In genomic region chr19:3759482-3760254, GRCh38 we compare ENCODE assay signal across 1 cellular context.
A peak's percentile ranks its signal among the peaks of the same experiment; 100 is the strongest.
TF ChIP-seq lines count a peak whose summit lies in the region.

No MANE protein-coding gene starts in this region.

TF ChIP-seq in HEK293, 187 proteins besides CTCF, POLR2A, EP300 and RAD21 (continued from another document):
- TF ChIP-seq, protein P1, sequence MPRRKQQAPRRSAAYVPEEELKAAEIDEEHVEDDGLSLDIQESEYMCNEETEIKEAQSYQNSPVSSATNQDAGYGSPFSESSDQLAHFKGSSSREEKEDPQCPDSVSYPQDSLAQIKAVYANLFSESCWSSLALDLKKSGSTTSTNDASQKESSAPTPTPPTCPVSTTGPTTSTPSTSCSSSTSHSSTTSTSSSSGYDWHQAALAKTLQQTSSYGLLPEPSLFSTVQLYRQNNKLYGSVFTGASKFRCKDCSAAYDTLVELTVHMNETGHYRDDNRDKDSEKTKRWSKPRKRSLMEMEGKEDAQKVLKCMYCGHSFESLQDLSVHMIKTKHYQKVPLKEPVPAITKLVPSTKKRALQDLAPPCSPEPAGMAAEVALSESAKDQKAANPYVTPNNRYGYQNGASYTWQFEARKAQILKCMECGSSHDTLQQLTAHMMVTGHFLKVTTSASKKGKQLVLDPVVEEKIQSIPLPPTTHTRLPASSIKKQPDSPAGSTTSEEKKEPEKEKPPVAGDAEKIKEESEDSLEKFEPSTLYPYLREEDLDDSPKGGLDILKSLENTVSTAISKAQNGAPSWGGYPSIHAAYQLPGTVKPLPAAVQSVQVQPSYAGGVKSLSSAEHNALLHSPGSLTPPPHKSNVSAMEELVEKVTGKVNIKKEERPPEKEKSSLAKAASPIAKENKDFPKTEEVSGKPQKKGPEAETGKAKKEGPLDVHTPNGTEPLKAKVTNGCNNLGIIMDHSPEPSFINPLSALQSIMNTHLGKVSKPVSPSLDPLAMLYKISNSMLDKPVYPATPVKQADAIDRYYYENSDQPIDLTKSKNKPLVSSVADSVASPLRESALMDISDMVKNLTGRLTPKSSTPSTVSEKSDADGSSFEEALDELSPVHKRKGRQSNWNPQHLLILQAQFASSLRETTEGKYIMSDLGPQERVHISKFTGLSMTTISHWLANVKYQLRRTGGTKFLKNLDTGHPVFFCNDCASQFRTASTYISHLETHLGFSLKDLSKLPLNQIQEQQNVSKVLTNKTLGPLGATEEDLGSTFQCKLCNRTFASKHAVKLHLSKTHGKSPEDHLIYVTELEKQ (tag by site-specific recombination; IDR thresholded peaks at IDR 0.05; ENCODE audit: borderline replicate concordance): no peak
- no peak for TF ChIP-seq ZNF280D (tag by site-specific recombination; IDR thresholded peaks at IDR 0.05)
- no peak for TF ChIP-seq ZNF623 (tag by site-specific recombination; IDR thresholded peaks at IDR 0.05)
- TF ChIP-seq, protein P2, sequence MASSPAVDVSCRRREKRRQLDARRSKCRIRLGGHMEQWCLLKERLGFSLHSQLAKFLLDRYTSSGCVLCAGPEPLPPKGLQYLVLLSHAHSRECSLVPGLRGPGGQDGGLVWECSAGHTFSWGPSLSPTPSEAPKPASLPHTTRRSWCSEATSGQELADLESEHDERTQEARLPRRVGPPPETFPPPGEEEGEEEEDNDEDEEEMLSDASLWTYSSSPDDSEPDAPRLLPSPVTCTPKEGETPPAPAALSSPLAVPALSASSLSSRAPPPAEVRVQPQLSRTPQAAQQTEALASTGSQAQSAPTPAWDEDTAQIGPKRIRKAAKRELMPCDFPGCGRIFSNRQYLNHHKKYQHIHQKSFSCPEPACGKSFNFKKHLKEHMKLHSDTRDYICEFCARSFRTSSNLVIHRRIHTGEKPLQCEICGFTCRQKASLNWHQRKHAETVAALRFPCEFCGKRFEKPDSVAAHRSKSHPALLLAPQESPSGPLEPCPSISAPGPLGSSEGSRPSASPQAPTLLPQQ (tag by site-specific recombination; IDR thresholded peaks at IDR 0.05): 0 out of 2 replicates have a peak, but pooled peaks have one; percentile 45
- no peak for TF ChIP-seq SCRT1 (tag by site-specific recombination; IDR thresholded peaks at IDR 0.05; ENCODE audit: borderline replicate concordance)
- no peak for TF ChIP-seq ZNF529 (tag by site-specific recombination; IDR thresholded peaks at IDR 0.05; ENCODE audit: insufficient replicate concordance)
